Comparison of ENCODE assay signal across 20 cellular contexts in the genomic region with DNA sequence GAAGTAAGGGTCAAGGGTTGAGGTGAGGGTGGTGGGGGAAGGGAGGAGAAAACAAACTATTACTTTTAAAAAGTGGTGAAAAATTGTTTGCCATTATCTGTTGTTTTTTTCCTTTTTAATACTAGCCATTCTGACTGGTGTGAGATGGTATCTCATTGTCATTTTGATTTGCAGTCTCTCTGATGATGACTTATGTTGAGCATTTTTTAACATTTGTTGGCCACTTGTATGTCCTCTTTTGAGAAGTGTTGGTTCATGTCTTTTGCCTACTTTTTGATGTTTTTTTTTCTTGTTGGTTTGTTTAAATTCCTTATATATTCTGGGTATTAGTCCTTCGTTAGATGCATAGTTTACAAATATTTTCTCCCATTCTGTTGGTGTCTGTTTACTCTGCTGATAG.
A peak's percentile ranks its signal among the peaks of the same experiment; 100 is the strongest.
DNase-seq lines count a peak whose midpoint lies in the region; ATAC-seq and TF ChIP-seq lines count a peak whose summit lies in the region.
"Had no signal": no experiment of that assay in that cellular context is flagged by ENCODE, and none has a peak within 500 bp of the region (broad histone marks: within the 10 kb centered on the region; RNA-seq: fewer than 3 reads in every experiment).

No MANE protein-coding gene starts in this region.

- no peak for ATAC-seq in PC-3
- no peak for ATAC-seq in sciatic nerve
- no peak for ATAC-seq in GM21723 (IDR thresholded peaks at IDR 0.05; ENCODE audit: unreplicated experiment)
- ATAC-seq in GM19452 (IDR thresholded peaks at IDR 0.05; ENCODE audit: unreplicated experiment), result no peak
- ATAC-seq: activated T-cell treated with anti-CD3 and anti-CD28 coated beads, Interleukin-2, amount 50 U/mL, for 4 hours had no signal

- H3K4me3 Mint-ChIP-seq in MCF 10A (ENCODE audit: unreplicated experiment), result peak overlapping the region; percentile 69
- H3K4me3 Mint-ChIP-seq: activated T-cell treated with anti-CD3 and anti-CD28 coated beads, Interleukin-2, amount 50 U/mL, for 4 hours; neural crest cell had no signal

- peaks cover 2% of the 10 kb centered on the region for H3K9me3 Mint-ChIP-seq in MCF 10A (ENCODE audit: unreplicated experiment)

- TF ChIP-seq CTCF in PC-3 (conservative IDR thresholded peaks at IDR 0.05; ENCODE audit: low read depth, low read length) (no peak), MCF 10A (IDR thresholded peaks at IDR 0.05; ENCODE audit: unreplicated experiment) (no peak), tibial nerve (IDR thresholded peaks at IDR 0.05) (no peak)

- H4K20me1 ChIP-seq in PC-3 (ENCODE audit: low read length), result no peaks in the 10 kb centered on the region
- H4K20me1 ChIP-seq: BLaER1 had no signal

- intact Hi-C loops in PC-3 (cut with micrococcal nuclease) (loop anchor here (2.0 to 10.0 kb wide), 2 partner anchors 19 to 1821 kb away; no protein-coding TSS in a partner anchor), MCF 10A (cut with micrococcal nuclease) (loop anchor here (2.0 kb wide), 1 partner anchor 125 kb away; no protein-coding TSS in a partner anchor), sciatic nerve (cut with DNase I) (no loop called here)

- H3K9me3 ChIP-seq in PC-3 (ENCODE audit: low read length) (no peaks in the 10 kb centered on the region), mesodermal cell (ENCODE audit: control insufficient read depth, low read length) (peaks cover 8% of the 10 kb centered on the region), tibial nerve (peaks cover 0 to 4% (median 0%) of the 10 kb centered on the region in 4 donors)
- H3K9me3 ChIP-seq: Caco-2 had no signal

- no peak for TF ChIP-seq POLR2A in tibial nerve (IDR thresholded peaks at IDR 0.05)

- H3K36me3 Mint-ChIP-seq in MCF 10A (ENCODE audit: insufficient read depth, unreplicated experiment), result no peaks in the 10 kb centered on the region

- peak overlapping the region; percentile 60 for H3K9ac ChIP-seq in PC-3 (ENCODE audit: low read length)
- H3K9ac ChIP-seq: BLaER1 had no signal

- H3K27me3 Mint-ChIP-seq in MCF 10A (ENCODE audit: insufficient read depth, unreplicated experiment), result no peaks in the 10 kb centered on the region

- H3K4me2 ChIP-seq in PC-3 (ENCODE audit: low read length), result peak overlapping the region; percentile 81
- H3K4me2 ChIP-seq: BLaER1 had no signal

- no peaks in the 10 kb centered on the region for H3K27me3 ChIP-seq in PC-3 (ENCODE audit: low read length)
- no peaks in the 10 kb centered on the region for H3K27me3 ChIP-seq in tibial nerve
- H3K27me3 ChIP-seq: BLaER1, esophagus muscularis mucosa had no signal

- peak overlapping the region; percentile 82 for H2AFZ ChIP-seq in PC-3 (ENCODE audit: low read length)

- peak overlapping the region; percentile 90 for H3K27ac ChIP-seq in PC-3 (ENCODE audit: low read length)
- peak overlapping the region; percentile 69 for H3K27ac ChIP-seq in mesodermal cell (ENCODE audit: low read depth, low read length, severe bottlenecking)
- H3K27ac ChIP-seq in tibial nerve, result peak overlapping the region; percentile 16 to 88 (median 54)
- H3K27ac ChIP-seq: BLaER1, esophagus muscularis mucosa had no signal

- H3K36me3 ChIP-seq in PC-3 (ENCODE audit: low read depth, low read length) (no peaks in the 10 kb centered on the region), mesodermal cell (ENCODE audit: control insufficient read depth, insufficient read depth, low read length) (no peaks in the 10 kb centered on the region), tibial nerve (no peaks in the 10 kb centered on the region)
- H3K36me3 ChIP-seq: BLaER1, esophagus muscularis mucosa had no signal

- H3K4me3 ChIP-seq in PC-3 (ENCODE audit: low read length), result peak overlapping the region; percentile 60; the same call in 1 of the 2 replicates
- H3K4me3 ChIP-seq in mesodermal cell (ENCODE audit: extremely low read depth, insufficient read depth, low read length, poor library complexity, severe bottlenecking), result no peak overlapping the region
- H3K4me3 ChIP-seq in tibial nerve, result no peak overlapping the region
- H3K4me3 ChIP-seq: BLaER1, esophagus muscularis mucosa had no signal

- no peak for TF ChIP-seq EP300 in tibial nerve (IDR thresholded peaks at IDR 0.05)

- CTCF ChIA-PET in PC-3 (lab: Charles Lee), result no interaction called here
- CTCF ChIA-PET in MCF 10A (lab: Yijun Ruan, JAX), result interaction anchor here (1.1 kb wide), 1 partner anchor 64 kb away, joined by 6 read pairs; no protein-coding TSS in a partner anchor

- DNase-seq in PC-3 (no peak), MCF 10A (ENCODE audit: unreplicated experiment) (no peak), tibial nerve (ENCODE audit: low spot score in 2 of 2) (no peak), GDM1 (lab: John Stamatoyannopoulos, UW) (no peak), sciatic nerve (ENCODE audit: low spot score) (no peak)
- DNase-seq: activated CD4-positive, alpha-beta T cell treated with anti-CD3 and anti-CD28 coated beads for 1 hour; activated naive CD4-positive, alpha-beta T cell treated with Interleukin-2 at 50 U/mL for 16 hours; activated T-cell treated with anti-CD3 and anti-CD28 coated beads, Interleukin-2, amount 50 U/mL, for 4 hours; Caco-2; effector CD8-positive, alpha-beta T cell; NCI-H1048; NCI-H187 treated with DMSO at 0.1 percent for 48 hours; NCI-H2227 treated with DMSO at 0.1 percent for 48 hours; NCI-H748 treated with DMSO at 0.1 percent for 48 hours had no signal

- no peaks in the 10 kb centered on the region for H3K79me2 ChIP-seq in PC-3 (ENCODE audit: low read length)

- WGBS in mesodermal cell (ENCODE audit: insufficient coverage in 2 of 2), 2 experiments, result no CpG with 5 or more reads among the region's 1 CpG
- WGBS in tibial nerve, 2 donors, result 76 to 89% methylated on average over 1 of the region's 1 CpG

- BruUV-seq in PC-3 (replicated peaks; lab: Mats Ljungman, UMichigan), result no TSS peak
- no TSS peak for BruUV-seq in MCF 10A (replicated peaks; lab: Mats Ljungman, UMichigan)

- no peaks in the 10 kb centered on the region for H3K9me2 ChIP-seq in PC-3 (replicated peaks; ENCODE audit: low read length)

- H3K4me1 Mint-ChIP-seq in MCF 10A (ENCODE audit: insufficient read depth, unreplicated experiment), result peaks cover 23% of the 10 kb centered on the region

- POLR2A ChIA-PET in PC-3 (lab: Charles Lee; ENCODE audit: unreplicated experiment), result interaction anchor here (0.5 kb wide), 1 partner anchor 127 kb away, joined by 3 read pairs; no protein-coding TSS in a partner anchor
- POLR2A ChIA-PET in MCF 10A (lab: Yijun Ruan, JAX), result interaction anchor here (1.2 to 1.9 kb wide), 6 partner anchors 7 to 168 kb away, joined by 3 to 9 read pairs (median 4); no protein-coding TSS in a partner anchor

- H3K4me1 ChIP-seq in PC-3 (ENCODE audit: insufficient read depth, low read length), result peaks cover 23% of the 10 kb centered on the region
- peaks cover 12% of the 10 kb centered on the region for H3K4me1 ChIP-seq in mesodermal cell (ENCODE audit: control insufficient read depth, insufficient read depth, low read length, poor library complexity, severe bottlenecking)
- H3K4me1 ChIP-seq in tibial nerve, result no peaks in the 10 kb centered on the region
- H3K4me1 ChIP-seq: BLaER1, Caco-2, esophagus muscularis mucosa had no signal

- H3F3A ChIP-seq in PC-3 (ENCODE audit: low read length, unreplicated experiment), result peaks cover 10% of the 10 kb centered on the region

- peak overlapping the region; percentile 96 for H3K27ac Mint-ChIP-seq in MCF 10A (ENCODE audit: low read depth, unreplicated experiment)
